8 cellular contexts compared by ENCODE assay signal in the genomic region with DNA sequence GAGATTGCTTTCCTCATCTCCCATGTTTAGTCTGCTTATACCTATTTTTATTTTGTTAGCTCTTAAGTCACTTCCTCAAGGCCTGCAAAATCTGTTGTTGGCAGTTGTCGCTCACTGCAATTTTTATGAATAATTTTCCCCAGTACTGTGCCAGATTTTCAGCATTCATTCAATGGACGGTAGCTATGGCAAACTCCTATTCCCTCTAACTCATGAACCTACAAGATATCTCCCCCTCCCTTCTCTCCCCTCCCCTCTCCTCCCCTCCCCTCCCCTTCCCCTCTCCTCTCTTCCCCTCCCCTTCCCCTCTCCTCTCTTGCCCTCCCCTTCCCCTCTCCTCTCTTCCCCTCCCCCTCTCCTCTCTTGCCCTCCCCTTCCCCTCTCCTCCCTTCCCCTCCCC.
"Had no signal": no experiment of that assay in that cellular context is flagged by ENCODE, and none has a peak within 500 bp of the region (broad histone marks: within the 10 kb centered on the region; RNA-seq: fewer than 3 reads in every experiment).

No MANE protein-coding gene starts in this region.

- FAIRE-seq: H1, H54, HTR-8/SVneo had no signal

- DNase-seq: GM23248, H9, HCEC 1CT, KBM-7 had no signal

- H2AFZ ChIP-seq: GM23248 had no signal

- H3K27me3 Mint-ChIP-seq: IgD-negative memory B cell had no signal

- H3K27ac ChIP-seq: GM23248 had no signal

- H3K4me1 Mint-ChIP-seq: IgD-negative memory B cell had no signal

- H3K4me3 ChIP-seq: GM23248 had no signal

- H3K27ac Mint-ChIP-seq: IgD-negative memory B cell had no signal

- H3K36me3 Mint-ChIP-seq: IgD-negative memory B cell had no signal

- H3K4me3 Mint-ChIP-seq: H9, IgD-negative memory B cell had no signal

- H3K9ac ChIP-seq: GM23248 had no signal

- H3K9me3 Mint-ChIP-seq: H9, IgD-negative memory B cell had no signal
